4 cellular contexts compared by ENCODE assay signal in the genomic region with DNA sequence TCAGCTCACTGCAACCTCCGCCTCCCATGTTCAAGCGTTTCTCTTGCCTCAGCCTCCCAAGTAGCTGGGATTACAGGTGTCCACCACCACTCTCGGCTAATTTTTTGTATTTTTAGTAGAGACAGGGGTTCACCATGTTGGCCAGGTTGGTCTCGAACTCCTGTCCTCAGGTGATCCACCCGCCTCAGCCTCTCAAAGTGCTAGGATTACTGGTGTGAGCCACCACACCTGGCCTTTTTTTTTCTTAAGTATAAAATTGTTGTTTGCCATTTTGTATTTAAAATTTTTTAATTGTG. TPM values are rescaled to one million over a fixed set of nuclear protein-coding genes. Genes with fewer than 3 reads are reported as not detected.
"Had no signal": no experiment of that assay in that cellular context is flagged by ENCODE, and none has a peak within 500 bp of the region (broad histone marks: within the 10 kb centered on the region; RNA-seq: fewer than 3 reads in every experiment).

No MANE protein-coding gene starts in this region.

RNA-seq across cellular contexts. Expression of gene TAT, which starts 5.6 kb away (rescaled TPM):
- total RNA-seq: LHCN-M2, M059J, MCF 10A had no signal

RNA-seq across cellular contexts. Expression of gene MARVELD3, which starts 43.5 kb away (rescaled TPM):
- total RNA-seq: LHCN-M2, M059J, NCI-H460 had no signal

RNA-seq across cellular contexts. Expression of gene CHST4, which starts 56.3 kb away (rescaled TPM):
- total RNA-seq: NCI-H460 had no signal
